1 cellular context compared by ENCODE assay signal in genomic region chr2:219056896-219057708, GRCh38.
TF ChIP-seq lines count a peak whose summit lies in the region.

No MANE protein-coding gene starts in this region.

TF ChIP-seq in HepG2, 621 proteins besides CTCF, POLR2A, EP300 and RAD21:
- TF ChIP-seq RBFOX2 (IDR thresholded peaks at IDR 0.05; ENCODE audit: low read depth, low read length): peak; percentile 28; the same call in 1 of the 2 replicates
- no peak for TF ChIP-seq ZNF468 (CRISPR knock-in tag; IDR thresholded peaks at IDR 0.05)
